Comparison of ENCODE assay signal across 8 cellular contexts in the genomic region with DNA sequence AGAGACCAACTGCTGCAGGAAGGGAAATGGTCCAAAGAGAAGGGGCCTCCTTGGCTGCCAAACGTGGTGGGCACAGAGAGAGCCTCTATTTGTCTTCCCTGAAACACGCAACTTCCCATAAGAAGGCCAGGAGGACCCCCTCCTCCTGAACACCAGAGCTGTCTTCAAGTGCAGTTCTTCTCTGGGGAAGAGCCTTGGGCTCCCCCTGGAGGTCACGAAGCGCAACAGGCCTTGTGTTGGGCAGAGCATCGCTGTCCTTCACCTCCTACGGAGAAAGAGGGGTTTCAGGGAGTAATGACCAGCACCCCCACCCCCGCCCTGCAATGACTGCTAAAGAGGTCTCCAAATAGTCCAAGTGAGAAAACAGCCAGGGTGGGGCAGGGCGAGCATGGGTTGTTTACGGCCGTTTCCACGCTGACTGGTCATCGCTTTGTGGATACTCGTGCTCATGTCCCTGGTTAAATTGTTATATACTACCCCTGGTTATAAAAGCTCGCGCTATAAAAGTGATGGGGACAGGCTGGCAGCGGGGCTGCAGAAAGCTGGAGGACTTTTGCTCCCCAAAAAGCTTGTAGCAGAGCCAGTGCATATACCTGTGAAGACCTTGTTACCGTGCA.
DNase-seq lines count a peak whose midpoint lies in the region; ATAC-seq and TF ChIP-seq lines count a peak whose summit lies in the region.

No MANE protein-coding gene starts in this region.

- peak in 1 of 5 donors; percentile 31 for DNase-seq in heart left ventricle
- no peak for DNase-seq in Right ventricle myocardium superior
- peak; percentile 8 for DNase-seq in NCI-H748 treated with DMSO at 0.1 percent for 48 hours (lab: John Stamatoyannopoulos, UW)
- peak in 6 of 7 donors; percentile 16 to 35 (median 30) for DNase-seq in adrenal gland
- DNase-seq in kidney epithelial cell (ENCODE audit: low read depth) = no peak
- DNase-seq in thoracic aorta (ENCODE audit: low spot score) = no peak

- H3K9me3 ChIP-seq in heart left ventricle (no peaks in the 10 kb centered on the region), adrenal gland (replicated peaks in 1 of 3) (no peaks in the 10 kb centered on the region), thoracic aorta (no peaks in the 10 kb centered on the region)

- no peak overlapping the region for H3K4me3 ChIP-seq in heart left ventricle
- no peak overlapping the region for H3K4me3 ChIP-seq in adrenal gland
- no peak overlapping the region for H3K4me3 ChIP-seq in kidney epithelial cell (ENCODE audit: low read depth, low read length)
- H3K4me3 ChIP-seq in thoracic aorta = no peak overlapping the region

- no peaks in the 10 kb centered on the region for H3K36me3 ChIP-seq in heart left ventricle
- H3K36me3 ChIP-seq in adrenal gland (replicated peaks in 1 of 2) = no peaks in the 10 kb centered on the region
- no peaks in the 10 kb centered on the region for H3K36me3 ChIP-seq in kidney epithelial cell (ENCODE audit: control insufficient read depth, insufficient read depth, low read length)
- no peaks in the 10 kb centered on the region for H3K36me3 ChIP-seq in thoracic aorta

- H3K27me3 ChIP-seq in heart left ventricle (no peaks in the 10 kb centered on the region), adrenal gland (no peaks in the 10 kb centered on the region), kidney epithelial cell (ENCODE audit: control insufficient read depth, insufficient read depth, low read length) (no peaks in the 10 kb centered on the region), thoracic aorta (replicated peaks; ENCODE audit: insufficient read depth) (no peaks in the 10 kb centered on the region)

- intact Hi-C loops in heart left ventricle (cut with DNase I) (loop anchor here in 7 of 10 donors (5.0 to 10.0 kb wide), 4 partner anchors 223 to 768 kb away; no protein-coding TSS in a partner anchor), Right ventricle myocardium superior (cut with DNase I) (no loop called here), adrenal gland (cut with DNase I) (no loop called here)

- H3K27ac ChIP-seq in heart left ventricle (peak overlapping the region in 6 of 12 donors; percentile 43 to 77 (median 61)), adrenal gland (no peak overlapping the region), thoracic aorta (no peak overlapping the region)

- H3K4me1 ChIP-seq in heart left ventricle = peaks cover 0 to 17% (median 0%) of the 10 kb centered on the region in 12 donors
- no peaks in the 10 kb centered on the region for H3K4me1 ChIP-seq in adrenal gland (replicated peaks in 1 of 2)
- H3K4me1 ChIP-seq in thoracic aorta (ENCODE audit: control insufficient read depth in 1 of 2, low read depth in 2 of 2) = no peaks in the 10 kb centered on the region

- TF ChIP-seq CTCF in heart left ventricle (IDR thresholded peaks at IDR 0.05) (peak; percentile 44 to 69 (median 56)), adrenal gland (IDR thresholded peaks at IDR 0.05) (peak; percentile 44 to 73 (median 64)), kidney epithelial cell (IDR thresholded peaks at IDR 0.05; ENCODE audit: insufficient read depth, low read length, poor library complexity, severe bottlenecking) (peak; percentile 91), thoracic aorta (IDR thresholded peaks at IDR 0.05) (peak; percentile 82)

- WGBS in heart left ventricle, 4 donors = 57 to 67% (median 61%) methylated on average over 16 to 17 of the region's 17 CpGs
- WGBS in adrenal gland, 4 donors = 40 to 60% (median 44%) methylated on average over 11 to 17 of the region's 17 CpGs

- TF ChIP-seq POLR2A in heart left ventricle (IDR thresholded peaks at IDR 0.05) (no peak), adrenal gland (IDR thresholded peaks at IDR 0.05) (no peak)

- ATAC-seq in heart left ventricle (no peak), Right ventricle myocardium superior (ENCODE audit: poor library complexity) (no peak), thoracic aorta (ENCODE audit: insufficient number of reproducible peaks, low FRiP score, low read depth) (no peak), GM21723 (IDR thresholded peaks at IDR 0.05; ENCODE audit: unreplicated experiment) (no peak), HG03135 (IDR thresholded peaks at IDR 0.05; ENCODE audit: unreplicated experiment) (no peak)

Comparison
In these comparisons a context has a peak if more than half of its experiments do, and no peak if none do; other contexts are left out.
1. intact Hi-C loops: an anchor here in heart left ventricle (5.0 to 10.0 kb wide); none called in Right ventricle myocardium superior and adrenal gland.
2. DNase-seq: peak in NCI-H748 treated with DMSO at 0.1 percent for 48 hours (single experiment) and adrenal gland (6 of 7); none in Right ventricle myocardium superior (single experiment), kidney epithelial cell (single experiment) and thoracic aorta (single experiment).
3. Peak in every context shown above with its lines, with median percentiles within 50 percentile points of each other: CTCF ChIP-seq.